Comparison of ENCODE assay signal across 9 cellular contexts in the genomic region with DNA sequence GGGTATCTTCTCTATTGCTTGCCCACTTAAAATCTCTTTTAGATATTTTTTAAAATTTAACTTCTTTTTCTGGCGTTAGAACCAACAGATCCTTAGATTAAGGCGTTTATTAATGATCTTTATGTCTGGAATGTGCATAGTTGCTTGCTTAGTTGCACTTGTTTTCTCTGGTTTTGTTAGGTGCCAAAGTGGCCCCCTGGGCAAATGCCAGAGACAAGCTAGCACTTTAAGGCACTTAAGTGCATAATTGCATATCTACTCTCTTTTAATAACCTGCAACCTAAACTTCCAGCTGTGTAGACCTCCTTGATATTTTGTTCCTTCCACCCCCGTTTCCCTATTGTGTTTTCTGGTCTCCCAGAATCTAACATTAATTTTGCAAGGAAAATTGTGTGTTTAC. TPM values are rescaled to one million over a fixed set of nuclear protein-coding genes. Genes with fewer than 3 reads are reported as not detected.
DNase-seq lines count a peak whose midpoint lies in the region; ATAC-seq and TF ChIP-seq lines count a peak whose summit lies in the region.
"Had no signal": no experiment of that assay in that cellular context is flagged by ENCODE, and none has a peak within 500 bp of the region (broad histone marks: within the 10 kb centered on the region; RNA-seq: fewer than 3 reads in every experiment).

No MANE protein-coding gene starts in this region.

- H3K4me1 Mint-ChIP-seq in activated T-cell treated with anti-CD3 and anti-CD28 coated beads, Interleukin-2, amount 50 U/mL, for 72 hours (ENCODE audit: low read depth), result peaks cover 90% of the 10 kb centered on the region
- peaks cover 87% of the 10 kb centered on the region for H3K4me1 Mint-ChIP-seq in activated CD4-positive, alpha-beta memory T cell treated with anti-CD3 and anti-CD28 coated beads, Interleukin-2, amount 10 ng/mL, durations not matched to agents 7 days and 5 days
- H3K4me1 Mint-ChIP-seq in immature natural killer cell, result peaks cover 89 to 93% of the 10 kb centered on the region in 2 donors

- H3K27me3 ChIP-seq in thoracic aorta (replicated peaks; ENCODE audit: insufficient read depth) (no peaks in the 10 kb centered on the region), tibial nerve (no peaks in the 10 kb centered on the region)

- TF ChIP-seq CTCF in thoracic aorta (IDR thresholded peaks at IDR 0.05) (no peak), tibial nerve (IDR thresholded peaks at IDR 0.05) (no peak)

- POLR2A ChIA-PET in activated CD4-positive, alpha-beta memory T cell treated with anti-CD3 and anti-CD28 coated beads, Interleukin-2, amount 10 ng/mL, durations not matched to agents 7 days and 5 days (lab: Charles Lee), result interaction anchor here (1.2 to 9.3 kb wide), 3 partner anchors 19 to 25 kb away, joined by 3 to 125 read pairs (median 18); no protein-coding TSS in a partner anchor

- CTCF ChIA-PET in activated CD4-positive, alpha-beta memory T cell treated with anti-CD3 and anti-CD28 coated beads, Interleukin-2, amount 10 ng/mL, durations not matched to agents 7 days and 5 days (lab: Charles Lee), result interaction anchor here (1.6 kb wide), 1 partner anchor 12 kb away, joined by 3 read pairs; no protein-coding TSS in a partner anchor

- no peaks in the 10 kb centered on the region for H3K27me3 Mint-ChIP-seq in activated T-cell treated with anti-CD3 and anti-CD28 coated beads, Interleukin-2, amount 50 U/mL, for 72 hours (ENCODE audit: low read depth)
- H3K27me3 Mint-ChIP-seq in activated CD4-positive, alpha-beta memory T cell treated with anti-CD3 and anti-CD28 coated beads, Interleukin-2, amount 10 ng/mL, durations not matched to agents 7 days and 5 days, result no peaks in the 10 kb centered on the region
- H3K27me3 Mint-ChIP-seq in immature natural killer cell (ENCODE audit: low read depth in 3 of 3), result peaks cover 15 to 27% (median 21%) of the 10 kb centered on the region in 3 donors

- no peak for ATAC-seq in activated T-cell treated with anti-CD3 and anti-CD28 coated beads, Interleukin-2, amount 50 U/mL, for 72 hours (replicated peaks in 1 of 2)
- no peak for ATAC-seq in thoracic aorta (ENCODE audit: insufficient number of reproducible peaks, low FRiP score, low read depth)

- H3K4me3 ChIP-seq in thoracic aorta (peak overlapping the region; percentile 93), tibial nerve (peak overlapping the region in 2 of 4 donors; percentile 16 to 18)

- TF ChIP-seq EP300 in tibial nerve (IDR thresholded peaks at IDR 0.05), result no peak

- no peak for TF ChIP-seq POLR2A in tibial nerve (IDR thresholded peaks at IDR 0.05)

- H3K27ac ChIP-seq in thoracic aorta, result no peak overlapping the region
- H3K27ac ChIP-seq in tibial nerve, result peak overlapping the region in 1 of 4 donors; percentile 25

- H3K36me3 Mint-ChIP-seq in activated T-cell treated with anti-CD3 and anti-CD28 coated beads, Interleukin-2, amount 50 U/mL, for 72 hours (ENCODE audit: insufficient read depth in 2 of 2), result peaks cover 38 to 71% of the 10 kb centered on the region in 2 donors
- peaks cover 96% of the 10 kb centered on the region for H3K36me3 Mint-ChIP-seq in activated CD4-positive, alpha-beta memory T cell treated with anti-CD3 and anti-CD28 coated beads, Interleukin-2, amount 10 ng/mL, durations not matched to agents 7 days and 5 days (ENCODE audit: low read depth)
- H3K36me3 Mint-ChIP-seq in immature natural killer cell, result peaks cover 17 to 58% (median 52%) of the 10 kb centered on the region in 3 donors

- no peak for DNase-seq in activated T-cell treated with anti-CD3 and anti-CD28 coated beads, Interleukin-2, amount 50 U/mL, for 72 hours
- DNase-seq in activated T-cell treated with anti-CD3 and anti-CD28 coated beads for 4 hours (no peak), immature natural killer cell (no peak), thoracic aorta (ENCODE audit: low spot score) (no peak), occipital lobe (lab: John Stamatoyannopoulos, UW) (no peak), tibial nerve (ENCODE audit: low spot score in 2 of 2) (no peak)
- DNase-seq in activated CD4-positive, alpha-beta memory T cell treated with anti-CD3 and anti-CD28 coated beads, Interleukin-2, amount 10 ng/mL, durations not matched to agents 7 days and 5 days, result no peak
- DNase-seq in stimulated activated CD4-positive, alpha-beta T cell treated with anti-CD3 and anti-CD28 coated beads, Interleukin-4, amount 100 ng/mL, for 1 hour, result no peak
- DNase-seq: effector CD4-positive, alpha-beta T cell had no signal

- H3K36me3 ChIP-seq in thoracic aorta, result peaks cover 32% of the 10 kb centered on the region
- H3K36me3 ChIP-seq in tibial nerve, result peaks cover 0 to 57% (median 20%) of the 10 kb centered on the region in 3 donors

- peak overlapping the region; percentile 74 for H3K27ac Mint-ChIP-seq in activated T-cell treated with anti-CD3 and anti-CD28 coated beads, Interleukin-2, amount 50 U/mL, for 72 hours
- no peak overlapping the region for H3K27ac Mint-ChIP-seq in activated CD4-positive, alpha-beta memory T cell treated with anti-CD3 and anti-CD28 coated beads, Interleukin-2, amount 10 ng/mL, durations not matched to agents 7 days and 5 days
- peak overlapping the region in 5 of 6 donors; percentile 38 to 83 (median 48) for H3K27ac Mint-ChIP-seq in immature natural killer cell

- peaks cover 58 to 82% of the 10 kb centered on the region in 2 donors for H3K4me1 ChIP-seq in thoracic aorta (ENCODE audit: control insufficient read depth in 1 of 2, low read depth in 2 of 2)
- H3K4me1 ChIP-seq in tibial nerve, result peaks cover 7 to 87% (median 60%) of the 10 kb centered on the region in 4 donors

- H3K9me3 Mint-ChIP-seq in activated T-cell treated with anti-CD3 and anti-CD28 coated beads, Interleukin-2, amount 50 U/mL, for 72 hours, result no peaks in the 10 kb centered on the region
- H3K9me3 Mint-ChIP-seq in activated CD4-positive, alpha-beta memory T cell treated with anti-CD3 and anti-CD28 coated beads, Interleukin-2, amount 10 ng/mL, durations not matched to agents 7 days and 5 days, result no peaks in the 10 kb centered on the region
- H3K9me3 Mint-ChIP-seq in immature natural killer cell, result no peaks in the 10 kb centered on the region

- H3K4me3 Mint-ChIP-seq in activated T-cell treated with anti-CD3 and anti-CD28 coated beads, Interleukin-2, amount 50 U/mL, for 72 hours, result peak overlapping the region; percentile 89 to 97
- H3K4me3 Mint-ChIP-seq in activated CD4-positive, alpha-beta memory T cell treated with anti-CD3 and anti-CD28 coated beads, Interleukin-2, amount 10 ng/mL, durations not matched to agents 7 days and 5 days, result peak overlapping the region; percentile 45
- peak overlapping the region; percentile 44 to 98 (median 66) for H3K4me3 Mint-ChIP-seq in immature natural killer cell

- WGBS in tibial nerve, 2 donors, result 12 to 22% methylated on average over 3 of the region's 3 CpGs

- H3K9me3 ChIP-seq in thoracic aorta (no peaks in the 10 kb centered on the region), tibial nerve (no peaks in the 10 kb centered on the region)

RNA-seq across cellular contexts. Expression of a gene that starts 3.3 kb away (rescaled TPM):
- 100 to 1,000 TPM; 116 to 135 TPM for total RNA-seq in activated T-cell treated with anti-CD3 and anti-CD28 coated beads, Interleukin-2, amount 50 U/mL, for 72 hours
- 100 to 1,000 TPM; 109 to 110 TPM for total RNA-seq in activated CD4-positive, alpha-beta memory T cell treated with anti-CD3 and anti-CD28 coated beads, Interleukin-2, amount 10 ng/mL, durations not matched to agents 7 days and 5 days
- 100 to 1,000 TPM; 251 to 308 (median 255) TPM for polyA plus RNA-seq in immature natural killer cell
- total RNA-seq in thoracic aorta (10 to 100 TPM; 61.2 to 84.0 TPM), occipital lobe (133 TPM), tibial nerve (10 to 100 TPM; 53.5 to 83.9 (median 57.2) TPM)

RNA-seq across cellular contexts. Expression of a gene that starts 25.4 kb away (rescaled TPM):
- 10 to 100 TPM; 85.6 to 97.3 TPM for total RNA-seq in activated T-cell treated with anti-CD3 and anti-CD28 coated beads, Interleukin-2, amount 50 U/mL, for 72 hours
- 100 to 1,000 TPM; 116 to 120 TPM for total RNA-seq in activated CD4-positive, alpha-beta memory T cell treated with anti-CD3 and anti-CD28 coated beads, Interleukin-2, amount 10 ng/mL, durations not matched to agents 7 days and 5 days
- 10 to 100 TPM; 51.7 to 96.6 (median 73.2) TPM for polyA plus RNA-seq in immature natural killer cell
- total RNA-seq in thoracic aorta (10 to 100 TPM; 72.7 to 99.8 TPM), occipital lobe (31.8 TPM), tibial nerve (10 to 100 TPM; 42.4 to 72.6 (median 61.5) TPM)

RNA-seq across cellular contexts. Expression of a gene that starts 35.9 kb away (rescaled TPM):
- 10 to 100 TPM; 12.5 to 18.4 TPM for total RNA-seq in activated T-cell treated with anti-CD3 and anti-CD28 coated beads, Interleukin-2, amount 50 U/mL, for 72 hours
- total RNA-seq in activated CD4-positive, alpha-beta memory T cell treated with anti-CD3 and anti-CD28 coated beads, Interleukin-2, amount 10 ng/mL, durations not matched to agents 7 days and 5 days, result 10 to 100 TPM; 19.6 to 20.1 TPM
- 10 to 100 TPM in 2 of 3 donors, 1 to 10 TPM in 1; 8.6 to 24.6 (median 16.0) TPM for polyA plus RNA-seq in immature natural killer cell
- total RNA-seq in thoracic aorta (1 to 10 TPM; 8.9 to 9.2 TPM), occipital lobe (94.5 TPM), tibial nerve (10 to 100 TPM in 3 of 4 donors, 1 to 10 TPM in 1; 7.1 to 15.9 (median 12.2) TPM)

RNA-seq across cellular contexts. Expression of a gene that starts 48.8 kb away (rescaled TPM):
- 10 to 100 TPM; 35.1 to 38.5 TPM for total RNA-seq in activated T-cell treated with anti-CD3 and anti-CD28 coated beads, Interleukin-2, amount 50 U/mL, for 72 hours
- 10 to 100 TPM; 32.8 to 33.2 TPM for total RNA-seq in activated CD4-positive, alpha-beta memory T cell treated with anti-CD3 and anti-CD28 coated beads, Interleukin-2, amount 10 ng/mL, durations not matched to agents 7 days and 5 days
- 10 to 100 TPM; 34.3 to 52.8 (median 41.7) TPM for polyA plus RNA-seq in immature natural killer cell
- total RNA-seq in thoracic aorta, result 10 to 100 TPM; 19.9 to 20.8 TPM
- 22.0 TPM for total RNA-seq in occipital lobe
- 10 to 100 TPM; 33.4 to 54.0 (median 48.6) TPM for total RNA-seq in tibial nerve

RNA-seq across cellular contexts. Expression of a gene that starts 49.0 kb away (rescaled TPM):
- total RNA-seq in activated T-cell treated with anti-CD3 and anti-CD28 coated beads, Interleukin-2, amount 50 U/mL, for 72 hours, result under 1 TPM; 0.10 to 0.21 TPM
- total RNA-seq in activated CD4-positive, alpha-beta memory T cell treated with anti-CD3 and anti-CD28 coated beads, Interleukin-2, amount 10 ng/mL, durations not matched to agents 7 days and 5 days, result not detected
- polyA plus RNA-seq in immature natural killer cell, result not detected
- total RNA-seq in thoracic aorta (under 1 TPM in 1 of 2 donors, not detected in 1; 0.68 TPM), occipital lobe (0.62 TPM), tibial nerve (1 to 10 TPM in 1 of 4 donors, under 1 TPM in 2, not detected in 1; 0.21 to 1.1 (median 0.30) TPM)
